In genomic region chr3:153320585-153321128, GRCh38 we compare ENCODE assay signal across 22 cellular contexts.
DNase-seq lines count a peak whose midpoint lies in the region; ATAC-seq and TF ChIP-seq lines count a peak whose summit lies in the region.
"Had no signal": no experiment of that assay in that cellular context is flagged by ENCODE, and none has a peak within 500 bp of the region (broad histone marks: within the 10 kb centered on the region; RNA-seq: fewer than 3 reads in every experiment).

No MANE protein-coding gene starts in this region.

- TF ChIP-seq CTCF in natural killer cell (IDR thresholded peaks at IDR 0.05) (no peak), lower lobe of right lung (IDR thresholded peaks at IDR 0.05) (no peak)

- H3K4me1 ChIP-seq in adipocyte (ENCODE audit: control insufficient read depth, insufficient read depth, low read length) (peaks cover 14% of the 10 kb centered on the region), lower lobe of right lung (peaks cover 11% of the 10 kb centered on the region)
- H3K4me1 ChIP-seq: upper lobe of left lung had no signal

- H3K9me3 ChIP-seq in adipocyte (ENCODE audit: control insufficient read depth, low read length) (no peaks in the 10 kb centered on the region), lower lobe of right lung (no peaks in the 10 kb centered on the region)
- H3K9me3 ChIP-seq: upper lobe of left lung had no signal

- H3K4me3 Mint-ChIP-seq in natural killer cell treated with Interleukin-12 subunit alpha and Interleukin-12 subunit beta and Interleukin-15 and Interleukin-18, amount 100 ng/mL, for 72 hours, result no peak overlapping the region
- H3K4me3 Mint-ChIP-seq in natural killer cell, result no peak overlapping the region
- H3K4me3 Mint-ChIP-seq: endodermal cell had no signal

- no peak overlapping the region for H3K9ac ChIP-seq in adipocyte (ENCODE audit: low read length)

- H3K4me3 ChIP-seq in adipocyte (ENCODE audit: low read length) (peak overlapping the region; percentile 20), lower lobe of right lung (no peak overlapping the region)
- H3K4me3 ChIP-seq: upper lobe of left lung had no signal

- no peak for DNase-seq in natural killer cell treated with Interleukin-12 subunit alpha and Interleukin-12 subunit beta and Interleukin-15 and Interleukin-18, amount 100 ng/mL, for 72 hours (ENCODE audit: low spot score)
- DNase-seq in natural killer cell (no peak), adipocyte (ENCODE audit: low read depth) (no peak), lower lobe of right lung (no peak), NCI-H2029 (lab: John Stamatoyannopoulos, UW) (no peak), GF-D8 (lab: John Stamatoyannopoulos, UW) (no peak), NAMALWA (ENCODE audit: low spot score) (no peak)
- DNase-seq: amygdala; CD8-positive, alpha-beta memory T cell; cerebellar nuclear complex; DND-41; endodermal cell; GOT3; hippocampal formation; midbrain; NCI-H1694; NCI-H345; NK-92 treated with Interleukin-12 subunit alpha and Interleukin-12 subunit beta, amount 100 ng/mL, for 24 hours; retina; stimulated activated naive CD4-positive, alpha-beta T cell treated with Interleukin-2 at 50 U/mL for 16 hours; upper lobe of left lung had no signal

- H3K36me3 Mint-ChIP-seq in natural killer cell treated with Interleukin-12 subunit alpha and Interleukin-12 subunit beta and Interleukin-15 and Interleukin-18, amount 100 ng/mL, for 72 hours, result peaks cover 11% of the 10 kb centered on the region
- H3K36me3 Mint-ChIP-seq in natural killer cell, result no peaks in the 10 kb centered on the region

- H3K9me3 Mint-ChIP-seq in natural killer cell treated with Interleukin-12 subunit alpha and Interleukin-12 subunit beta and Interleukin-15 and Interleukin-18, amount 100 ng/mL, for 72 hours, result no peaks in the 10 kb centered on the region
- no peaks in the 10 kb centered on the region for H3K9me3 Mint-ChIP-seq in natural killer cell
- H3K9me3 Mint-ChIP-seq: CD8-positive, alpha-beta memory T cell had no signal

- H3K27ac Mint-ChIP-seq in natural killer cell treated with Interleukin-12 subunit alpha and Interleukin-12 subunit beta and Interleukin-15 and Interleukin-18, amount 100 ng/mL, for 72 hours, result peak overlapping the region; percentile 11 to 76
- H3K27ac Mint-ChIP-seq in natural killer cell, result no peak overlapping the region
- H3K27ac Mint-ChIP-seq: endodermal cell had no signal

- no peak for ATAC-seq in natural killer cell treated with Interleukin-12 subunit alpha and Interleukin-12 subunit beta and Interleukin-15 and Interleukin-18, amount 100 ng/mL, for 72 hours
- ATAC-seq in natural killer cell (no peak), lower lobe of right lung (no peak)

- H3K27ac ChIP-seq in lower lobe of right lung, result peak overlapping the region; percentile 9
- H3K27ac ChIP-seq: VCaP had no signal

- H3K27me3 ChIP-seq in adipocyte (replicated peaks; ENCODE audit: control insufficient read depth, insufficient read depth, low read length), result no peaks in the 10 kb centered on the region
- H3K27me3 ChIP-seq in lower lobe of right lung (ENCODE audit: low read depth), result no peaks in the 10 kb centered on the region
- H3K27me3 ChIP-seq: upper lobe of left lung had no signal

- peaks cover 0 to 2% of the 10 kb centered on the region in 2 donors for H3K27me3 Mint-ChIP-seq in natural killer cell treated with Interleukin-12 subunit alpha and Interleukin-12 subunit beta and Interleukin-15 and Interleukin-18, amount 100 ng/mL, for 72 hours
- H3K27me3 Mint-ChIP-seq in natural killer cell (ENCODE audit: low read depth in 2 of 2), result peaks cover 0 to 2% of the 10 kb centered on the region in 2 donors
- H3K27me3 Mint-ChIP-seq: CD8-positive, alpha-beta memory T cell had no signal

- peaks cover 15 to 18% of the 10 kb centered on the region in 2 donors for H3K4me1 Mint-ChIP-seq in natural killer cell treated with Interleukin-12 subunit alpha and Interleukin-12 subunit beta and Interleukin-15 and Interleukin-18, amount 100 ng/mL, for 72 hours (ENCODE audit: low read depth in 2 of 2)
- H3K4me1 Mint-ChIP-seq in natural killer cell, result peaks cover 7 to 12% of the 10 kb centered on the region in 2 donors
- H3K4me1 Mint-ChIP-seq: endodermal cell had no signal

- H3K36me3 ChIP-seq in adipocyte (ENCODE audit: control insufficient read depth, insufficient read depth, low read length, severe bottlenecking), result no peaks in the 10 kb centered on the region
- no peaks in the 10 kb centered on the region for H3K36me3 ChIP-seq in lower lobe of right lung
- H3K36me3 ChIP-seq: upper lobe of left lung had no signal

- intact Hi-C loops in natural killer cell (cut with micrococcal nuclease), result no loop called here
- intact Hi-C loops in lower lobe of right lung (cut with DNase I), result no loop called here

Comparison
In these comparisons a context has a peak if more than half of its experiments do, and no peak if none do; other contexts are left out.
1. H3K27ac Mint-ChIP-seq: peak in natural killer cell treated with Interleukin-12 subunit alpha and Interleukin-12 subunit beta and Interleukin-15 and Interleukin-18, amount 100 ng/mL, for 72 hours (2 of 2); none in natural killer cell (0 of 2).